In genomic region chr3:112822116-112823055, GRCh38 we compare ENCODE assay signal across 1 cellular context.
TF ChIP-seq lines count a peak whose summit lies in the region.

No MANE protein-coding gene starts in this region.

TF ChIP-seq in HepG2, 621 proteins besides CTCF, POLR2A, EP300 and RAD21:
- TF ChIP-seq ZNF331 (CRISPR knock-in tag; IDR thresholded peaks at IDR 0.05), result no peak
- no peak for TF ChIP-seq ZNF577 (CRISPR knock-in tag; IDR thresholded peaks at IDR 0.05; ENCODE audit: borderline replicate concordance, low read depth)
- TF ChIP-seq ZNF142 (CRISPR knock-in tag; IDR thresholded peaks at IDR 0.05), result no peak
- no peak for TF ChIP-seq NFKB2 (CRISPR knock-in tag; IDR thresholded peaks at IDR 0.05; ENCODE audit: borderline replicate concordance)
- TF ChIP-seq FOXP1 (IDR thresholded peaks at IDR 0.05), result no peak
- TF ChIP-seq FOXP1 (CRISPR knock-in tag; IDR thresholded peaks at IDR 0.05), result 0 out of 2 replicates have a peak, but pooled peaks have one; percentile 35
- TF ChIP-seq HNF1A (IDR thresholded peaks at IDR 0.05; ENCODE audit: low read depth), result 0 out of 2 replicates have a peak, but pooled peaks have one; percentile 36
- no peak for TF ChIP-seq HNF1A (CRISPR knock-in tag; IDR thresholded peaks at IDR 0.05; ENCODE audit: borderline replicate concordance)
